Comparison of ENCODE assay signal across 19 cellular contexts in the genomic region with DNA sequence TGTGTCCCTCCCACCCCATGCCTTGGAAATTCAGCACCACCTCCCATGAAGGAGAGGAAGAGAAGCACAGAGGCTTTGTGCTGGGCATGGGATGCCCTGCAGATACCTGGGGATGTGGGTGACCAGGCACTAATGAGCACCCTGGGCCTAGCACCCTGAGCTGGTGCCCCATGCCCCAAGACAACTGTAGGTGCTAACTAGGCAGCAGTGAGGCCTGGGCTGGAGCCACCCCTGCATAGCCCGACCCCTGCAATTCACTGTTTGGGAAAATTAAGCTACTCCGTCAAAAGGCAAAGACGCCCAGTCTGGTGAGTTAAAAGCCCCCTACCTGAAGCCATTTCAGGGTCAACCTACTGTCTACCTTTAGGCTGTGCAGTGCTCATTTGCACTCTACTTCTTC. TPM values are rescaled to one million over a fixed set of nuclear protein-coding genes. Genes with fewer than 3 reads are reported as not detected.
A peak's percentile ranks its signal among the peaks of the same experiment; 100 is the strongest.
DNase-seq lines count a peak whose midpoint lies in the region; ATAC-seq and TF ChIP-seq lines count a peak whose summit lies in the region.
"Had no signal": no experiment of that assay in that cellular context is flagged by ENCODE, and none has a peak within 500 bp of the region (broad histone marks: within the 10 kb centered on the region; RNA-seq: fewer than 3 reads in every experiment).

No MANE protein-coding gene starts in this region.

- TF ChIP-seq POLR2A in testis (IDR thresholded peaks at IDR 0.05), result no peak

- WGBS in testis, 2 donors, result 96 to 100% methylated on average over 2 to 3 of the region's 3 CpGs

- DNase-seq in activated CD8-positive, alpha-beta memory T cell treated with anti-CD3 and anti-CD28 coated beads for 24 hours, result peak; percentile 26
- no peak for DNase-seq in activated CD8-positive, alpha-beta memory T cell treated with anti-CD3 and anti-CD28 coated beads, Interleukin-2, amount 50 U/mL, for 4 hours
- peak; percentile 7 for DNase-seq in coronary artery (ENCODE audit: low spot score)
- DNase-seq in left lobe of liver (ENCODE audit: low spot score), result peak; percentile 16
- peak; percentile 2 for DNase-seq in testis
- no peak for DNase-seq in hypothalamus (lab: John Stamatoyannopoulos, UW)
- DNase-seq in UCSD-AML1 (lab: John Stamatoyannopoulos, UW; ENCODE audit: unreplicated experiment), result no peak
- no peak for DNase-seq in COLO829 (ENCODE audit: low spot score)
- DNase-seq: AML-193; CD4-positive, alpha-beta T cell; DMS153; DND-41; EL had no signal

- H3K4me3 ChIP-seq in coronary artery (no peak overlapping the region), testis (no peak overlapping the region)
- H3K4me3 ChIP-seq: A549, GM12878 had no signal

- H3K36me3 ChIP-seq in testis (ENCODE audit: low read depth, missing control alignments), result no peaks in the 10 kb centered on the region

- no peaks in the 10 kb centered on the region for H3K27me3 ChIP-seq in testis

- no peak for ATAC-seq in left lobe of liver
- ATAC-seq: A549, GM12878 had no signal

- no peaks in the 10 kb centered on the region for H3K9me3 ChIP-seq in testis
- H3K9me3 ChIP-seq: A549 had no signal

- H3K27ac ChIP-seq in coronary artery (no peak overlapping the region), testis (no peak overlapping the region)
- H3K27ac ChIP-seq: 22Rv1, A549, C4-2B had no signal

- TF ChIP-seq CTCF in coronary artery (IDR thresholded peaks at IDR 0.05) (no peak), testis (IDR thresholded peaks at IDR 0.05) (no peak)

- no peaks in the 10 kb centered on the region for H3K4me1 ChIP-seq in testis
- H3K4me1 ChIP-seq: A549 had no signal

- intact Hi-C loops in testis (cut with DNase I; ENCODE audit: low total_unique reads), result no loop called here

RNA-seq across cellular contexts. Expression of a gene that starts 5.4 kb away (rescaled TPM):
- 0.03 TPM for total RNA-seq in left lobe of liver
- total RNA-seq in testis, result 1 to 10 TPM; 6.1 TPM
- polyA plus RNA-seq in testis (ENCODE audit: insufficient read depth, low read depth, low replicate concordance), result 3.7 TPM
- total RNA-seq: G401 had no signal
- polyA plus RNA-seq: BJ had no signal

Comparison
In these comparisons a context has a peak if more than half of its experiments do, and no peak if none do; other contexts are left out.
1. DNase-seq: peak in activated CD8-positive, alpha-beta memory T cell treated with anti-CD3 and anti-CD28 coated beads for 24 hours (single experiment), coronary artery (single experiment), left lobe of liver (single experiment) and testis (single experiment); none in activated CD8-positive, alpha-beta memory T cell treated with anti-CD3 and anti-CD28 coated beads, Interleukin-2, amount 50 U/mL, for 4 hours (single experiment), hypothalamus (0 of 51), UCSD-AML1 (single experiment) and COLO829 (single experiment).